Comparison of ENCODE assay signal across 1 cellular context in genomic region chr17:27566673-27567562, GRCh38.
TF ChIP-seq lines count a peak whose summit lies in the region.

No MANE protein-coding gene starts in this region.

TF ChIP-seq in K562, 482 proteins besides CTCF, POLR2A, EP300 and RAD21 (continued from another document and continues in another):
- TF ChIP-seq ZNF280A (IDR thresholded peaks at IDR 0.05; ENCODE audit: low read depth, partially characterized antibody) (no peak), ILF3 (IDR thresholded peaks at IDR 0.05; ENCODE audit: borderline replicate concordance) (no peak), ZNF133 (CRISPR knock-in tag; IDR thresholded peaks at IDR 0.05) (no peak), DIDO1 (tag; IDR thresholded peaks at IDR 0.05; ENCODE audit: low read depth) (no peak), KAT2B (IDR thresholded peaks at IDR 0.05; ENCODE audit: low read depth, low read length) (no peak), SRSF7 (optimal IDR thresholded peaks at IDR 0.05; ENCODE audit: low read depth, low read length) (no peak), NR2F6 (CRISPR knock-in tag; IDR thresholded peaks at IDR 0.05) (no peak), ZFX (CRISPR knock-in tag; IDR thresholded peaks at IDR 0.05) (no peak), MAFK (IDR thresholded peaks at IDR 0.05; ENCODE audit: low read length) (no peak; the same call in 1 of the 2 replicates), SUPT5H (IDR thresholded peaks at IDR 0.05) (no peak), ZNF280B (CRISPR knock-in tag; IDR thresholded peaks at IDR 0.05) (no peak), ZNF318 (IDR thresholded peaks at IDR 0.05; ENCODE audit: borderline replicate concordance in 1 of 2, low read depth in 1 of 2) (no peak), BRD4 (IDR thresholded peaks at IDR 0.05) (no peak), RUNX1 (IDR thresholded peaks at IDR 0.05; ENCODE audit: low read depth) (no peak), CREM (IDR thresholded peaks at IDR 0.05; ENCODE audit: low read depth) (peak; percentile 5; the same call in 1 of the 2 replicates), TARDBP (IDR thresholded peaks at IDR 0.05) (no peak), BCL6 (CRISPR knock-in tag; IDR thresholded peaks at IDR 0.05) (no peak), CCAR2 (IDR thresholded peaks at IDR 0.05; ENCODE audit: low read depth, low read length) (no peak), NFRKB (IDR thresholded peaks at IDR 0.05; ENCODE audit: low read depth) (peak; percentile 14; the same call in 1 of the 2 replicates), ZNF717 (CRISPR knock-in tag; IDR thresholded peaks at IDR 0.05) (no peak), HMGXB4 (CRISPR knock-in tag; IDR thresholded peaks at IDR 0.05) (no peak), TFAM (CRISPR knock-in tag; conservative IDR thresholded peaks at IDR 0.05) (no peak), SMAD4 (CRISPR knock-in tag; conservative IDR thresholded peaks at IDR 0.05) (no peak; the same call in 1 of the 2 replicates), FUS (optimal IDR thresholded peaks at IDR 0.05; ENCODE audit: low read depth, low read length) (no peak), ZNF609 (CRISPR knock-in tag; IDR thresholded peaks at IDR 0.05; ENCODE audit: borderline replicate concordance) (no peak), NCOR1 (IDR thresholded peaks at IDR 0.05) (no peak), NR1H2 (CRISPR knock-in tag; IDR thresholded peaks at IDR 0.05) (no peak), PKNOX1 (IDR thresholded peaks at IDR 0.05) (no peak), PATZ1 (CRISPR knock-in tag; IDR thresholded peaks at IDR 0.05; ENCODE audit: borderline replicate concordance) (no peak), ARNT (IDR thresholded peaks at IDR 0.05) (no peak), ETV1 (tag; conservative IDR thresholded peaks at IDR 0.05; ENCODE audit: low read depth) (peak; percentile 41; the same call in 1 of the 2 replicates), DMBX1 (CRISPR knock-in tag; IDR thresholded peaks at IDR 0.05; ENCODE audit: borderline replicate concordance) (peak; percentile 65; the same call in 1 of the 2 replicates), HMBOX1 (IDR thresholded peaks at IDR 0.05) (no peak), RBM34 (IDR thresholded peaks at IDR 0.05; ENCODE audit: borderline replicate concordance, insufficient read depth, low read length) (no peak), ZNF431 (CRISPR knock-in tag; IDR thresholded peaks at IDR 0.05) (no peak), MCM5 (IDR thresholded peaks at IDR 0.05; ENCODE audit: low read depth) (no peak)
